In genomic region chr11:61626580-61627380, GRCh38 we compare ENCODE assay signal across 1 cellular context.
TF ChIP-seq lines count a peak whose summit lies in the region.

No MANE protein-coding gene starts in this region.

TF ChIP-seq in GM23338, 12 proteins besides CTCF, POLR2A, EP300 and RAD21:
- TF ChIP-seq EZH2 (IDR thresholded peaks at IDR 0.05; ENCODE audit: low read depth, unreplicated experiment) (no peak), POLR2AphosphoS5 (IDR thresholded peaks at IDR 0.05; ENCODE audit: low read depth) (no peak), ZNF462 (CRISPR knock-in tag; IDR thresholded peaks at IDR 0.05) (no peak), ETS1 (IDR thresholded peaks at IDR 0.05) (no peak), STAT1 (IDR thresholded peaks at IDR 0.05; ENCODE audit: unreplicated experiment) (no peak), ZNF331 (CRISPR knock-in tag; IDR thresholded peaks at IDR 0.05; ENCODE audit: low read depth) (no peak), NANOG (IDR thresholded peaks at IDR 0.05; ENCODE audit: borderline replicate concordance) (no peak), ZNF114 (CRISPR knock-in tag; IDR thresholded peaks at IDR 0.05) (no peak), CREB1 (CRISPR knock-in tag; IDR thresholded peaks at IDR 0.05; ENCODE audit: low read depth) (no peak), JUNB (IDR thresholded peaks at IDR 0.05; ENCODE audit: unreplicated experiment) (no peak), EZH2phosphoT487 (IDR thresholded peaks at IDR 0.05; ENCODE audit: unreplicated experiment) (no peak)
- TF ChIP-seq, protein P1, sequence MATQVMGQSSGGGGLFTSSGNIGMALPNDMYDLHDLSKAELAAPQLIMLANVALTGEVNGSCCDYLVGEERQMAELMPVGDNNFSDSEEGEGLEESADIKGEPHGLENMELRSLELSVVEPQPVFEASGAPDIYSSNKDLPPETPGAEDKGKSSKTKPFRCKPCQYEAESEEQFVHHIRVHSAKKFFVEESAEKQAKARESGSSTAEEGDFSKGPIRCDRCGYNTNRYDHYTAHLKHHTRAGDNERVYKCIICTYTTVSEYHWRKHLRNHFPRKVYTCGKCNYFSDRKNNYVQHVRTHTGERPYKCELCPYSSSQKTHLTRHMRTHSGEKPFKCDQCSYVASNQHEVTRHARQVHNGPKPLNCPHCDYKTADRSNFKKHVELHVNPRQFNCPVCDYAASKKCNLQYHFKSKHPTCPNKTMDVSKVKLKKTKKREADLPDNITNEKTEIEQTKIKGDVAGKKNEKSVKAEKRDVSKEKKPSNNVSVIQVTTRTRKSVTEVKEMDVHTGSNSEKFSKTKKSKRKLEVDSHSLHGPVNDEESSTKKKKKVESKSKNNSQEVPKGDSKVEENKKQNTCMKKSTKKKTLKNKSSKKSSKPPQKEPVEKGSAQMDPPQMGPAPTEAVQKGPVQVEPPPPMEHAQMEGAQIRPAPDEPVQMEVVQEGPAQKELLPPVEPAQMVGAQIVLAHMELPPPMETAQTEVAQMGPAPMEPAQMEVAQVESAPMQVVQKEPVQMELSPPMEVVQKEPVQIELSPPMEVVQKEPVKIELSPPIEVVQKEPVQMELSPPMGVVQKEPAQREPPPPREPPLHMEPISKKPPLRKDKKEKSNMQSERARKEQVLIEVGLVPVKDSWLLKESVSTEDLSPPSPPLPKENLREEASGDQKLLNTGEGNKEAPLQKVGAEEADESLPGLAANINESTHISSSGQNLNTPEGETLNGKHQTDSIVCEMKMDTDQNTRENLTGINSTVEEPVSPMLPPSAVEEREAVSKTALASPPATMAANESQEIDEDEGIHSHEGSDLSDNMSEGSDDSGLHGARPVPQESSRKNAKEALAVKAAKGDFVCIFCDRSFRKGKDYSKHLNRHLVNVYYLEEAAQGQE (IDR thresholded peaks at IDR 0.05; ENCODE audit: unreplicated experiment) = no peak
